Comparison of ENCODE assay signal across 8 cellular contexts in genomic region chr14:70018713-70019201, GRCh38.
A peak's percentile ranks its signal among the peaks of the same experiment; 100 is the strongest.
DNase-seq lines count a peak whose midpoint lies in the region; ATAC-seq and TF ChIP-seq lines count a peak whose summit lies in the region.

No MANE protein-coding gene starts in this region.

- H3K27ac ChIP-seq in esophagus muscularis mucosa (replicated peaks in 1 of 4): peak overlapping the region in 2 of 4 donors; percentile 38 to 57
- no peak overlapping the region for H3K27ac ChIP-seq in osteoblast (ENCODE audit: low read depth, low read length)

- H3K4me1 ChIP-seq in esophagus muscularis mucosa (peaks cover 3 to 20% (median 17%) of the 10 kb centered on the region in 4 donors), osteoblast (ENCODE audit: insufficient read depth, low read length) (peaks cover 8% of the 10 kb centered on the region)

- no peak for TF ChIP-seq CTCF in esophagus muscularis mucosa (IDR thresholded peaks at IDR 0.05)
- no peak for TF ChIP-seq CTCF in osteoblast (IDR thresholded peaks at IDR 0.05; ENCODE audit: extremely low read depth, low read depth, low read length)
- TF ChIP-seq CTCF in endothelial cell (IDR thresholded peaks at IDR 0.05; ENCODE audit: unreplicated experiment): no peak
- TF ChIP-seq CTCF in osteocyte (IDR thresholded peaks at IDR 0.05): no peak

- peak overlapping the region; percentile 78 for H2AFZ ChIP-seq in osteoblast (ENCODE audit: low read length)

- H3K27ac Mint-ChIP-seq in endothelial cell (ENCODE audit: unreplicated experiment) (no peak overlapping the region), osteocyte (ENCODE audit: unreplicated experiment) (no peak overlapping the region)
- no peak overlapping the region for H3K27ac Mint-ChIP-seq in activated T-cell treated with anti-CD3 and anti-CD28 coated beads, Interleukin-2, amount 50 U/mL, for 72 hours

- H3K27me3 ChIP-seq in esophagus muscularis mucosa: no peaks in the 10 kb centered on the region
- H3K27me3 ChIP-seq in osteoblast (ENCODE audit: insufficient read depth, low read length): no peaks in the 10 kb centered on the region

- ATAC-seq in HG03175 (IDR thresholded peaks at IDR 0.05; ENCODE audit: unreplicated experiment): peak; percentile 58
- no peak for ATAC-seq in activated T-cell treated with anti-CD3 and anti-CD28 coated beads, Interleukin-2, amount 50 U/mL, for 72 hours (replicated peaks in 1 of 2)

- TF ChIP-seq EP300 in esophagus muscularis mucosa (IDR thresholded peaks at IDR 0.05): no peak

- peaks cover 3% of the 10 kb centered on the region for H3K4me1 Mint-ChIP-seq in endothelial cell (ENCODE audit: unreplicated experiment)
- H3K4me1 Mint-ChIP-seq in activated T-cell treated with anti-CD3 and anti-CD28 coated beads, Interleukin-2, amount 50 U/mL, for 72 hours (ENCODE audit: low read depth): peaks cover 19% of the 10 kb centered on the region
- H3K4me1 Mint-ChIP-seq in osteocyte (ENCODE audit: unreplicated experiment): no peaks in the 10 kb centered on the region

- H4K20me1 ChIP-seq in osteoblast (ENCODE audit: insufficient read depth, low read length): no peaks in the 10 kb centered on the region

- H3K4me3 Mint-ChIP-seq in endothelial cell (ENCODE audit: unreplicated experiment) (no peak overlapping the region), osteocyte (ENCODE audit: unreplicated experiment) (no peak overlapping the region)
- H3K4me3 Mint-ChIP-seq in activated T-cell treated with anti-CD3 and anti-CD28 coated beads, Interleukin-2, amount 50 U/mL, for 72 hours: no peak overlapping the region

- H3K9me3 ChIP-seq in esophagus muscularis mucosa: no peaks in the 10 kb centered on the region
- no peaks in the 10 kb centered on the region for H3K9me3 ChIP-seq in osteoblast (ENCODE audit: low read depth, low read length)

- peak overlapping the region; percentile 66 for H3K4me2 ChIP-seq in osteoblast (ENCODE audit: insufficient read depth, low read length)

- WGBS in esophagus muscularis mucosa: 18% methylated on average over 4 of the region's 9 CpGs

- H3K9me3 Mint-ChIP-seq in endothelial cell (ENCODE audit: unreplicated experiment): no peaks in the 10 kb centered on the region
- H3K9me3 Mint-ChIP-seq in activated T-cell treated with anti-CD3 and anti-CD28 coated beads, Interleukin-2, amount 50 U/mL, for 72 hours: no peaks in the 10 kb centered on the region
- no peaks in the 10 kb centered on the region for H3K9me3 Mint-ChIP-seq in osteocyte (ENCODE audit: unreplicated experiment)

- DNase-seq in GDM1 (lab: John Stamatoyannopoulos, UW) (peak; percentile 55), esophagus muscularis mucosa (ENCODE audit: extremely low spot score) (no peak), osteoblast (ENCODE audit: insufficient read length, low spot score, missing footprints) (peak; percentile 76), endothelial cell (ENCODE audit: low spot score) (no peak), occipital lobe (lab: John Stamatoyannopoulos, UW) (no peak), osteocyte (ENCODE audit: extremely low spot score, unreplicated experiment) (no peak)
- DNase-seq in activated T-cell treated with anti-CD3 and anti-CD28 coated beads, Interleukin-2, amount 50 U/mL, for 72 hours: no peak

- intact Hi-C loops in esophagus muscularis mucosa (cut with DNase I): no loop called here

- no peaks in the 10 kb centered on the region for H3K79me2 ChIP-seq in osteoblast (ENCODE audit: insufficient read depth, low read length)

- peak overlapping the region; percentile 14 to 48 (median 32) for H3K4me3 ChIP-seq in esophagus muscularis mucosa
- peak overlapping the region; percentile 65 for H3K4me3 ChIP-seq in osteoblast (ENCODE audit: insufficient read depth, low read length)

- no peaks in the 10 kb centered on the region for H3K36me3 ChIP-seq in esophagus muscularis mucosa
- H3K36me3 ChIP-seq in osteoblast (ENCODE audit: insufficient read depth, low read length): no peaks in the 10 kb centered on the region

- TF ChIP-seq POLR2A in esophagus muscularis mucosa (IDR thresholded peaks at IDR 0.05; ENCODE audit: low read depth): no peak

- H3K27me3 Mint-ChIP-seq in endothelial cell (ENCODE audit: unreplicated experiment) (peaks cover 3% of the 10 kb centered on the region), osteocyte (ENCODE audit: unreplicated experiment) (no peaks in the 10 kb centered on the region)
- peaks cover 19% of the 10 kb centered on the region for H3K27me3 Mint-ChIP-seq in activated T-cell treated with anti-CD3 and anti-CD28 coated beads, Interleukin-2, amount 50 U/mL, for 72 hours (ENCODE audit: low read depth)

- peaks cover 7% of the 10 kb centered on the region for H3K36me3 Mint-ChIP-seq in endothelial cell (ENCODE audit: low read depth, unreplicated experiment)
- H3K36me3 Mint-ChIP-seq in activated T-cell treated with anti-CD3 and anti-CD28 coated beads, Interleukin-2, amount 50 U/mL, for 72 hours (ENCODE audit: insufficient read depth in 2 of 2): no peaks in the 10 kb centered on the region
- no peaks in the 10 kb centered on the region for H3K36me3 Mint-ChIP-seq in osteocyte (ENCODE audit: unreplicated experiment)

Comparison
In these comparisons a context has a peak if more than half of its experiments do, and no peak if none do; other contexts are left out.
1. DNase-seq: peak in GDM1 (single experiment) and osteoblast (single experiment); none in esophagus muscularis mucosa (single experiment), endothelial cell (single experiment), occipital lobe (single experiment), activated T-cell treated with anti-CD3 and anti-CD28 coated beads, Interleukin-2, amount 50 U/mL, for 72 hours (0 of 2) and osteocyte (single experiment).